ENCODE assay signal across 24 cellular contexts in genomic region chr4:151347891-151348290, GRCh38. TPM values are rescaled to one million over a fixed set of nuclear protein-coding genes. Genes with fewer than 3 reads are reported as not detected.
DNase-seq lines count a peak whose midpoint lies in the region; ATAC-seq and TF ChIP-seq lines count a peak whose summit lies in the region.
"Had no signal": no experiment of that assay in that cellular context is flagged by ENCODE, and none has a peak within 500 bp of the region (broad histone marks: within the 10 kb centered on the region; RNA-seq: fewer than 3 reads in every experiment).

No MANE protein-coding gene starts in this region.

- H3K4me3 ChIP-seq in Peyer's patch (peak overlapping the region in 2 of 4 donors; percentile 24 to 38), colonic mucosa (no peak overlapping the region), hepatocyte (no peak overlapping the region), mucosa of rectum (ENCODE audit: low read length in 2 of 2) (peak overlapping the region; percentile 42 to 57)
- H3K4me3 ChIP-seq in CD8-positive, alpha-beta T cell (ENCODE audit: low read depth, low read length): no peak overlapping the region
- H3K4me3 ChIP-seq: A549; BLaER1 treated with 17β-estradiol and CSF1 and Interleukin-3, amounts not matched to agents 10 nM and 100 nM; HAP-1 had no signal

- no peak overlapping the region for H3K4me3 Mint-ChIP-seq in stimulated activated memory B cell treated with anti-CD40 and anti-IgM and Interleukin-4, amounts not matched to agents 10 μg/mL and 1 μg/mL and 100 μg/mL, for 72 hours
- no peak overlapping the region for H3K4me3 Mint-ChIP-seq in CD8-positive, alpha-beta T cell
- H3K4me3 Mint-ChIP-seq: CD14-positive monocyte; CD4-positive, alpha-beta T cell; HFFc6 had no signal

- WGBS in hepatocyte (ENCODE audit: low lambda C conversion rate, missing lambda C conversion rate): 55% methylated on average over 8 of the region's 8 CpGs

- no peak for DNase-seq in Peyer's patch
- no peak for DNase-seq in colonic mucosa
- no peak for DNase-seq in hepatocyte (ENCODE audit: low spot score)
- DNase-seq in CD8-positive, alpha-beta T cell: no peak
- DNase-seq: 8988T; ACHN; AML-193; BE2C; Calu3; CD4-positive, alpha-beta T cell; COR-L47; DMS53; DMS79 treated with DMSO at 0.1 percent for 48 hours; GF-D8; GOT3; HFFc6 had no signal

- POLR2A ChIA-PET in CD8-positive, alpha-beta T cell (lab: Charles Lee): no interaction called here

- intact Hi-C loops in colonic mucosa (cut with DNase I): no loop called here
- intact Hi-C loops in CD8-positive, alpha-beta T cell (cut with DNase I, micrococcal nuclease): no loop called here

- peaks cover 3% of the 10 kb centered on the region for H3K9me3 Mint-ChIP-seq in stimulated activated memory B cell treated with anti-CD40 and anti-IgM and Interleukin-4, amounts not matched to agents 10 μg/mL and 1 μg/mL and 100 μg/mL, for 72 hours
- no peaks in the 10 kb centered on the region for H3K9me3 Mint-ChIP-seq in CD8-positive, alpha-beta T cell
- H3K9me3 Mint-ChIP-seq: CD4-positive, alpha-beta T cell had no signal

- CTCF ChIA-PET in CD8-positive, alpha-beta T cell (lab: Charles Lee): interaction anchor here (1.2 kb wide), 1 partner anchor 15 kb away, joined by 5 read pairs; no protein-coding TSS in a partner anchor

- ATAC-seq in stimulated activated memory B cell treated with anti-CD40 and anti-IgM and Interleukin-4, amounts not matched to agents 10 μg/mL and 1 μg/mL and 100 μg/mL, for 72 hours: no peak
- ATAC-seq in HG03342 (IDR thresholded peaks at IDR 0.05; ENCODE audit: unreplicated experiment) (no peak), HG02759 (IDR thresholded peaks at IDR 0.05; ENCODE audit: unreplicated experiment) (no peak)
- ATAC-seq in CD8-positive, alpha-beta T cell: no peak
- ATAC-seq: A549 had no signal

- H3K4me1 ChIP-seq in Peyer's patch: peaks cover 0 to 6% (median 0%) of the 10 kb centered on the region in 4 donors
- H3K4me1 ChIP-seq in colonic mucosa: no peaks in the 10 kb centered on the region
- peaks cover under 1% of the 10 kb centered on the region for H3K4me1 ChIP-seq in hepatocyte (ENCODE audit: insufficient read depth)
- peaks cover 7 to 10% of the 10 kb centered on the region in 2 donors for H3K4me1 ChIP-seq in mucosa of rectum (ENCODE audit: control insufficient read depth in 2 of 2, insufficient read depth in 2 of 2, low read length in 2 of 2)
- H3K4me1 ChIP-seq in CD8-positive, alpha-beta T cell (ENCODE audit: insufficient read depth, low read length): no peaks in the 10 kb centered on the region
- H3K4me1 ChIP-seq: A549, BE2C, HAP-1 had no signal

- H3K9me3 ChIP-seq in Peyer's patch (no peaks in the 10 kb centered on the region), colonic mucosa (no peaks in the 10 kb centered on the region), hepatocyte (ENCODE audit: low read depth) (no peaks in the 10 kb centered on the region), mucosa of rectum (ENCODE audit: control insufficient read depth in 2 of 2, low read length in 2 of 2) (no peaks in the 10 kb centered on the region)
- H3K9me3 ChIP-seq in CD8-positive, alpha-beta T cell (ENCODE audit: low read length): no peaks in the 10 kb centered on the region
- H3K9me3 ChIP-seq: A549, BE2C, HAP-1 had no signal

- no peaks in the 10 kb centered on the region for H3K9me2 ChIP-seq in hepatocyte (replicated peaks; ENCODE audit: insufficient read depth)

- H3K27me3 Mint-ChIP-seq in stimulated activated memory B cell treated with anti-CD40 and anti-IgM and Interleukin-4, amounts not matched to agents 10 μg/mL and 1 μg/mL and 100 μg/mL, for 72 hours: peaks cover 8% of the 10 kb centered on the region
- H3K27me3 Mint-ChIP-seq in CD8-positive, alpha-beta T cell (ENCODE audit: low read depth): peaks cover 15% of the 10 kb centered on the region

- H3K27ac ChIP-seq in Peyer's patch (peak overlapping the region in 3 of 4 donors; percentile 20 to 76 (median 24)), colonic mucosa (peak overlapping the region; percentile 71), hepatocyte (peak overlapping the region; percentile 32), mucosa of rectum (ENCODE audit: low read depth in 2 of 2, low read length in 2 of 2) (peak overlapping the region; percentile 68 to 71)
- H3K27ac ChIP-seq in CD8-positive, alpha-beta T cell (ENCODE audit: low read depth, low read length): no peak overlapping the region
- H3K27ac ChIP-seq: A549; BLaER1 treated with 17β-estradiol and CSF1 and Interleukin-3, amounts not matched to agents 10 nM and 100 nM had no signal

- H3K79me2 ChIP-seq in hepatocyte: no peaks in the 10 kb centered on the region

- no peak overlapping the region for H3K27ac Mint-ChIP-seq in stimulated activated memory B cell treated with anti-CD40 and anti-IgM and Interleukin-4, amounts not matched to agents 10 μg/mL and 1 μg/mL and 100 μg/mL, for 72 hours
- no peak overlapping the region for H3K27ac Mint-ChIP-seq in CD8-positive, alpha-beta T cell
- H3K27ac Mint-ChIP-seq: CD4-positive, alpha-beta T cell; HFFc6 had no signal

- TF ChIP-seq CTCF in Peyer's patch (IDR thresholded peaks at IDR 0.05) (no peak), colonic mucosa (IDR thresholded peaks at IDR 0.05) (no peak), hepatocyte (IDR thresholded peaks at IDR 0.05; ENCODE audit: poor library complexity) (no peak)
- TF ChIP-seq CTCF in CD8-positive, alpha-beta T cell (IDR thresholded peaks at IDR 0.05): no peak

- no peak for TF ChIP-seq POLR2A in Peyer's patch (IDR thresholded peaks at IDR 0.05)

- peak overlapping the region in 1 of 2 donors; percentile 62 for H3K9ac ChIP-seq in colonic mucosa (ENCODE audit: low read depth in 2 of 2, low read length in 2 of 2)
- peak overlapping the region in 1 of 2 donors; percentile 17 for H3K9ac ChIP-seq in mucosa of rectum (ENCODE audit: low read depth in 1 of 2, low read length in 2 of 2)
- H3K9ac ChIP-seq: BLaER1 treated with 17β-estradiol and CSF1 and Interleukin-3, amounts not matched to agents 10 nM and 100 nM had no signal

- H3K36me3 Mint-ChIP-seq in stimulated activated memory B cell treated with anti-CD40 and anti-IgM and Interleukin-4, amounts not matched to agents 10 μg/mL and 1 μg/mL and 100 μg/mL, for 72 hours: no peaks in the 10 kb centered on the region
- H3K36me3 Mint-ChIP-seq in CD8-positive, alpha-beta T cell: no peaks in the 10 kb centered on the region
- H3K36me3 Mint-ChIP-seq: CD14-positive monocyte had no signal

- H3K4me1 Mint-ChIP-seq in stimulated activated memory B cell treated with anti-CD40 and anti-IgM and Interleukin-4, amounts not matched to agents 10 μg/mL and 1 μg/mL and 100 μg/mL, for 72 hours: no peaks in the 10 kb centered on the region
- no peaks in the 10 kb centered on the region for H3K4me1 Mint-ChIP-seq in CD8-positive, alpha-beta T cell (ENCODE audit: low read depth)
- H3K4me1 Mint-ChIP-seq: CD14-positive monocyte had no signal

- no peak overlapping the region for H3K4me2 ChIP-seq in hepatocyte
- H3K4me2 ChIP-seq: A549; BLaER1 treated with 17β-estradiol and CSF1 and Interleukin-3, amounts not matched to agents 10 nM and 100 nM had no signal

- H3K27me3 ChIP-seq in Peyer's patch (no peaks in the 10 kb centered on the region), colonic mucosa (no peaks in the 10 kb centered on the region), hepatocyte (no peaks in the 10 kb centered on the region), mucosa of rectum (ENCODE audit: control insufficient read depth in 2 of 2, insufficient read depth in 2 of 2, low read length in 2 of 2) (no peaks in the 10 kb centered on the region)
- no peaks in the 10 kb centered on the region for H3K27me3 ChIP-seq in CD8-positive, alpha-beta T cell (ENCODE audit: insufficient read depth, low read length)
- H3K27me3 ChIP-seq: BE2C; BLaER1 treated with 17β-estradiol and CSF1 and Interleukin-3, amounts not matched to agents 10 nM and 100 nM had no signal

- H3K36me3 ChIP-seq in Peyer's patch (no peaks in the 10 kb centered on the region), colonic mucosa (no peaks in the 10 kb centered on the region), hepatocyte (replicated peaks; ENCODE audit: insufficient read depth, low read depth) (no peaks in the 10 kb centered on the region), mucosa of rectum (ENCODE audit: control insufficient read depth in 2 of 2, insufficient read depth in 2 of 2, low read length in 2 of 2) (no peaks in the 10 kb centered on the region)
- no peaks in the 10 kb centered on the region for H3K36me3 ChIP-seq in CD8-positive, alpha-beta T cell (ENCODE audit: insufficient read depth, low read length)
- H3K36me3 ChIP-seq: BE2C; BLaER1 treated with 17β-estradiol and CSF1 and Interleukin-3, amounts not matched to agents 10 nM and 100 nM; HAP-1 had no signal

- H4K20me1 ChIP-seq in hepatocyte (ENCODE audit: insufficient read depth, poor library complexity, severe bottlenecking): no peaks in the 10 kb centered on the region
- H4K20me1 ChIP-seq: BLaER1 treated with 17β-estradiol and CSF1 and Interleukin-3, amounts not matched to agents 10 nM and 100 nM had no signal

- no peak overlapping the region for H2AFZ ChIP-seq in hepatocyte

RNA-seq across cellular contexts. Expression of gene SH3D19, which starts 22.5 kb away (rescaled TPM):
- total RNA-seq in Peyer's patch (100 to 1,000 TPM; 159 to 295 (median 224) TPM), colonic mucosa (100 to 1,000 TPM in 1 of 2 donors, 10 to 100 TPM in 1; 75.5 to 104 TPM), hepatocyte (54.7 and 61.6 TPM in 2 replicates)
- polyA plus RNA-seq in hepatocyte: 28.2 and 31.9 TPM in 2 replicates
- total RNA-seq in CD8-positive, alpha-beta T cell: under 1 TPM in 1 of 2 experiments, not detected in 1; 0.60 TPM
- polyA plus RNA-seq: CD14-positive monocyte had no signal

Comparison
In these comparisons a context has a peak if more than half of its experiments do, and no peak if none do; other contexts are left out.
1. H3K4me3 ChIP-seq: peak in mucosa of rectum (2 of 2); none in colonic mucosa (single experiment), hepatocyte (single experiment) and CD8-positive, alpha-beta T cell (single experiment).
2. RNA of gene SH3D19, which starts 22.5 kb away (total RNA-seq): 159 to 295 TPM in Peyer's patch, 75.5 to 104 TPM in colonic mucosa and 54.7 to 61.6 TPM in hepatocyte; 0.60 TPM in CD8-positive, alpha-beta T cell; every median in the first group is over 10 times any median in the second.